Comparison of ENCODE assay signal across 1 cellular context in the genomic region with DNA sequence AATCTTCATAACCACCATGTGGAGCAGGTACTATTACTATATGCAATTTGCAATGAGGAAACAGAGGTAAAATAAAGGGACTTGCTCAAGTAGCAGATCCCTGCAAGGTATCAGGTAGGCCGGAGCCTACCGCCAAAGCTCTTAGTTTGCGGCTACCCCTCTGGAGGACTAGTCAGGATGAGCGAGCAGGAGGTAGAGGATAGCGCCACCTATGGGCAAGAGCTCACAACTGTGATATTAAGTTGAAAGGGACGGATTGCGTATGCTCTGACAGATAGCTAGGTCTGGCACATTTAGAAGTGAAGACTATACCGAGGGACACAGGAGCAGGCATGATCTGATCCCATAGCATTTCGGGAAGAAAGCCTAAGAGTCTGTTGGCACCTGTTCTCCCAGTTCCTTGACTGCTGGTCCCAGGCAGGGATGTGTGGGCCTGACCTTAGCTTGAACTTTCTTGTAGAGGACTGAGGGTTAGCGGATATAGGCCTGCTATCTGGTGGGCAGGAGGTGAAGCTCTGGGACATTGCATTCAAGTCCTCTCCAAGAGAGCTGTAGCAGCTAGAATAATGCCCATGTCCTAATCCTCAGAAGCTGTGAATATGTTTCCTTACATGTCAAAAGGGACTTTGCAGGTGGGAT.
TF ChIP-seq lines count a peak whose summit lies in the region.

No MANE protein-coding gene starts in this region.

TF ChIP-seq in GM12878, 131 proteins besides CTCF, POLR2A, EP300 and RAD21:
- TF ChIP-seq SMC3 (IDR thresholded peaks at IDR 0.05; ENCODE audit: borderline replicate concordance, low read length) (peak; percentile 52; the same call in 1 of the 2 replicates), ZBTB11 (CRISPR knock-in tag; IDR thresholded peaks at IDR 0.05) (no peak), MYC (IDR thresholded peaks at IDR 0.05; ENCODE audit: insufficient read depth, insufficient read length, insufficient replicate concordance, low read length, severe bottlenecking) (no peak)
